Comparison of ENCODE assay signal across 1 cellular context in genomic region chr1:84892657-84893618, GRCh38.
TF ChIP-seq lines count a peak whose summit lies in the region.

Gene LPAR3, minus strand, starts transcription at chr1:84893206. Its CDS starts 27,086 bp downstream, at chr1:84866120.

TF ChIP-seq in HepG2, 621 proteins besides CTCF, POLR2A, EP300 and RAD21:
- TF ChIP-seq LCORL (IDR thresholded peaks at IDR 0.05) (no peak), LCORL (CRISPR knock-in tag; IDR thresholded peaks at IDR 0.05) (no peak), XBP1 (CRISPR knock-in tag; IDR thresholded peaks at IDR 0.05) (no peak), NFYB (CRISPR knock-in tag; IDR thresholded peaks at IDR 0.05) (no peak), CENPX (CRISPR knock-in tag; IDR thresholded peaks at IDR 0.05) (no peak), ZBTB7B (CRISPR knock-in tag; IDR thresholded peaks at IDR 0.05) (no peak), ZNF713 (CRISPR knock-in tag; IDR thresholded peaks at IDR 0.05) (no peak), SUZ12 (IDR thresholded peaks at IDR 0.05; ENCODE audit: low read depth, low read length) (no peak), KDM6A (CRISPR knock-in tag; IDR thresholded peaks at IDR 0.05; ENCODE audit: low read depth) (no peak)
